Comparison of ENCODE assay signal across 21 cellular contexts in the genomic region with DNA sequence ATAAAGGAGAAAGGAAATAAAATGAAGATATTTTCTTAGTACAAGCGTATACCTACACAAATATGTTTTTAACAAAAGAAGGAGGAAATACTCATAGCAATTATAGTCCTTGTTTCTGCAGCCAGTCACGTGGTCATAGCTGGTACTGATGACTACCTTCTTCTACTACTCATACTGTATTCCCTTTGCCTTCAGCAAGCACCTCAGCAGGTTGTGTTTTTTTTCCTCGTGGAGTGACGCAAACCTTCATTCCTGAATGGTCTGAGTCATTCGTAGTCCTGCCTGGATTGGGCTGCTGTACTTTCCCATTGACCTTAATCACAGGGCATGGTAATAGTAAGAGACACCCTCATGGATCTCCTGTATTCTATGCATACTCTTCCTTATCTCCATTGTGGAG. TPM values are rescaled to one million over a fixed set of nuclear protein-coding genes. Genes with fewer than 3 reads are reported as not detected.
DNase-seq lines count a peak whose midpoint lies in the region; ATAC-seq and TF ChIP-seq lines count a peak whose summit lies in the region.
"Had no signal": no experiment of that assay in that cellular context is flagged by ENCODE, and none has a peak within 500 bp of the region (broad histone marks: within the 10 kb centered on the region; RNA-seq: fewer than 3 reads in every experiment).

No MANE protein-coding gene starts in this region.

- H3K27me3 Mint-ChIP-seq in CD8-positive, alpha-beta T cell (ENCODE audit: low read depth) = no peaks in the 10 kb centered on the region
- H3K27me3 Mint-ChIP-seq: memory B cell had no signal

- H3K27ac Mint-ChIP-seq in CD8-positive, alpha-beta T cell = no peak overlapping the region
- H3K27ac Mint-ChIP-seq: activated naive CD4-positive, alpha-beta T cell treated with anti-CD3 and anti-CD28 coated beads, Interleukin-2, amount 50 U/mL, for 72 hours; activated T-cell treated with anti-CD3 and anti-CD28 coated beads, Interleukin-2, amount 50 U/mL, for 72 hours; memory B cell; naive thymus-derived CD4-positive, alpha-beta T cell; T-helper 1 cell treated with Interleukin-12 subunit alpha and Interleukin-12 subunit beta and Interleukin-4 antibody, amounts not matched to agents 30 μg/mL and 1 μg/mL, for 36 hours had no signal

- no peak overlapping the region for H3K4me2 ChIP-seq in smooth muscle cell

- 71% methylated on average over 5 of the region's 5 CpGs for WGBS in smooth muscle cell (ENCODE audit: low lambda C conversion rate)

- no peaks in the 10 kb centered on the region for H4K20me1 ChIP-seq in smooth muscle cell (ENCODE audit: low read depth)

- no peaks in the 10 kb centered on the region for H3F3A ChIP-seq in smooth muscle cell (ENCODE audit: low read depth)

- intact Hi-C loops in CD8-positive, alpha-beta T cell (cut with DNase I, micrococcal nuclease) = no loop called here
- intact Hi-C loops in dorsolateral prefrontal cortex (cut with DNase I) = no loop called here

- no peaks in the 10 kb centered on the region for H3K27me3 ChIP-seq in kidney epithelial cell (ENCODE audit: control insufficient read depth, insufficient read depth, low read length)
- no peaks in the 10 kb centered on the region for H3K27me3 ChIP-seq in CD8-positive, alpha-beta T cell (ENCODE audit: insufficient read depth, low read length)
- no peaks in the 10 kb centered on the region for H3K27me3 ChIP-seq in dorsolateral prefrontal cortex
- H3K27me3 ChIP-seq in smooth muscle cell (ENCODE audit: low read depth) = no peaks in the 10 kb centered on the region
- H3K27me3 ChIP-seq: cardiac muscle cell, heart right ventricle had no signal

- H3K9ac ChIP-seq in smooth muscle cell (ENCODE audit: low read depth) = no peak overlapping the region

- H2AFZ ChIP-seq in smooth muscle cell (ENCODE audit: low read depth) = no peak overlapping the region

- H3K27ac ChIP-seq in CD8-positive, alpha-beta T cell (ENCODE audit: low read depth, low read length) = no peak overlapping the region
- H3K27ac ChIP-seq in dorsolateral prefrontal cortex (no peak overlapping the region), smooth muscle cell (ENCODE audit: low read depth) (no peak overlapping the region)
- H3K27ac ChIP-seq: cardiac muscle cell, heart right ventricle had no signal

- no peak overlapping the region for H3K4me3 Mint-ChIP-seq in CD8-positive, alpha-beta T cell
- H3K4me3 Mint-ChIP-seq: activated T-cell treated with anti-CD3 and anti-CD28 coated beads, Interleukin-2, amount 50 U/mL, for 72 hours; memory B cell; naive thymus-derived CD4-positive, alpha-beta T cell; T-helper 1 cell treated with Interleukin-12 subunit alpha and Interleukin-12 subunit beta and Interleukin-4 antibody, amounts not matched to agents 30 μg/mL and 1 μg/mL, for 36 hours had no signal

- H3K79me2 ChIP-seq in smooth muscle cell (ENCODE audit: low read depth) = no peaks in the 10 kb centered on the region

- CTCF ChIA-PET in CD8-positive, alpha-beta T cell (lab: Charles Lee) = no interaction called here

- no peaks in the 10 kb centered on the region for H3K9me3 Mint-ChIP-seq in CD8-positive, alpha-beta T cell
- H3K9me3 Mint-ChIP-seq: activated naive CD4-positive, alpha-beta T cell treated with anti-CD3 and anti-CD28 coated beads, Interleukin-2, amount 50 U/mL, for 72 hours; T-helper 1 cell treated with Interleukin-12 subunit alpha and Interleukin-12 subunit beta and Interleukin-4 antibody, amounts not matched to agents 30 μg/mL and 1 μg/mL, for 36 hours had no signal

- peak; percentile 72 for DNase-seq in ELR (ENCODE audit: low read depth)
- DNase-seq in NCI-H226 = peak; percentile 99
- DNase-seq in brain pericyte (ENCODE audit: low read depth, low spot score) = peak; percentile 13
- peak; percentile 57 for DNase-seq in kidney epithelial cell (ENCODE audit: low read depth)
- DNase-seq in NOMO-1 (lab: John Stamatoyannopoulos, UW; ENCODE audit: unreplicated experiment in 2 of 2) = no peak
- DNase-seq in CD8-positive, alpha-beta T cell = no peak
- no peak for DNase-seq in dorsolateral prefrontal cortex
- DNase-seq in smooth muscle cell (lab: John Stamatoyannopoulos, UW; ENCODE audit: unreplicated experiment) = no peak
- DNase-seq: activated CD4-positive, CD25-positive, alpha-beta regulatory T cell; activated CD8-positive, alpha-beta memory T cell treated with anti-CD3 and anti-CD28 coated beads for 24 hours; activated T-cell treated with anti-CD3 and anti-CD28 coated beads, Interleukin-2, amount 50 U/mL, for 72 hours; heart right ventricle; naive thymus-derived CD4-positive, alpha-beta T cell; NCI-H1048; NCI-H524; posterior cingulate gyrus; stimulated activated CD4-positive, alpha-beta T cell treated with anti-CD3 and anti-CD28 coated beads, Interleukin-4, amount 100 ng/mL, for 1 hour had no signal

- H3K4me1 ChIP-seq in CD8-positive, alpha-beta T cell (ENCODE audit: insufficient read depth, low read length) = no peaks in the 10 kb centered on the region
- no peaks in the 10 kb centered on the region for H3K4me1 ChIP-seq in smooth muscle cell (ENCODE audit: low read depth)

- H3K4me3 ChIP-seq in kidney epithelial cell (ENCODE audit: low read depth, low read length) (no peak overlapping the region), dorsolateral prefrontal cortex (no peak overlapping the region), smooth muscle cell (no peak overlapping the region)
- no peak overlapping the region for H3K4me3 ChIP-seq in CD8-positive, alpha-beta T cell (ENCODE audit: low read depth, low read length)
- H3K4me3 ChIP-seq: cardiac muscle cell, heart right ventricle had no signal

- no peak for ATAC-seq in CD8-positive, alpha-beta T cell
- ATAC-seq: activated naive CD4-positive, alpha-beta T cell treated with anti-CD3 and anti-CD28 coated beads, Interleukin-2, amount 50 U/mL, for 72 hours; activated T-cell treated with anti-CD3 and anti-CD28 coated beads, Interleukin-2, amount 50 U/mL, for 72 hours; heart right ventricle; naive thymus-derived CD4-positive, alpha-beta T cell had no signal

- POLR2A ChIA-PET in CD8-positive, alpha-beta T cell (lab: Charles Lee) = no interaction called here

- no peaks in the 10 kb centered on the region for H3K36me3 ChIP-seq in kidney epithelial cell (ENCODE audit: control insufficient read depth, insufficient read depth, low read length)
- no peaks in the 10 kb centered on the region for H3K36me3 ChIP-seq in CD8-positive, alpha-beta T cell (ENCODE audit: insufficient read depth, low read length)
- H3K36me3 ChIP-seq in smooth muscle cell (ENCODE audit: low read depth) = no peaks in the 10 kb centered on the region
- H3K36me3 ChIP-seq: cardiac muscle cell, heart right ventricle had no signal

- H3K9me3 ChIP-seq in CD8-positive, alpha-beta T cell (ENCODE audit: low read length) = no peaks in the 10 kb centered on the region
- H3K9me3 ChIP-seq in smooth muscle cell (replicated peaks; ENCODE audit: low read depth) = no peaks in the 10 kb centered on the region
- H3K9me3 ChIP-seq: heart right ventricle had no signal

- no peaks in the 10 kb centered on the region for H3K36me3 Mint-ChIP-seq in CD8-positive, alpha-beta T cell
- H3K36me3 Mint-ChIP-seq: activated naive CD4-positive, alpha-beta T cell treated with anti-CD3 and anti-CD28 coated beads, Interleukin-2, amount 50 U/mL, for 72 hours; memory B cell had no signal

- TF ChIP-seq CTCF in kidney epithelial cell (IDR thresholded peaks at IDR 0.05; ENCODE audit: insufficient read depth, low read length, poor library complexity, severe bottlenecking) = no peak
- no peak for TF ChIP-seq CTCF in CD8-positive, alpha-beta T cell (IDR thresholded peaks at IDR 0.05)
- TF ChIP-seq CTCF in dorsolateral prefrontal cortex (IDR thresholded peaks at IDR 0.05 in 54 of 56, conservative IDR thresholded peaks at IDR 0.05 in 2 of 56; ENCODE audit: low read depth in 1 of 56, partially characterized antibody in 56 of 56) = no peak
- TF ChIP-seq CTCF in smooth muscle cell (IDR thresholded peaks at IDR 0.05; ENCODE audit: borderline replicate concordance, insufficient read depth, poor library complexity, severe bottlenecking) = no peak

- H3K4me1 Mint-ChIP-seq in CD8-positive, alpha-beta T cell (ENCODE audit: low read depth) = peaks cover 4% of the 10 kb centered on the region
- H3K4me1 Mint-ChIP-seq: memory B cell had no signal

RNA-seq across cellular contexts. Expression of a gene that starts 25.7 kb away (rescaled TPM):
- total RNA-seq in kidney epithelial cell (1.8 and 3.5 TPM in 2 replicates), dorsolateral prefrontal cortex (10 to 100 TPM; 14.8 to 55.5 (median 34.3) TPM), smooth muscle cell (7.7 and 13.8 TPM in 2 replicates)
- total RNA-seq in CD8-positive, alpha-beta T cell = 10 to 100 TPM; 14.2 to 16.9 TPM
- polyA plus RNA-seq in smooth muscle cell = 1.6 and 1.8 TPM in 2 replicates

Comparison
In these comparisons a context has a peak if more than half of its experiments do, and no peak if none do; other contexts are left out.
1. DNase-seq: peak in ELR (single experiment), NCI-H226 (single experiment), brain pericyte (single experiment) and kidney epithelial cell (single experiment); none in NOMO-1 (0 of 2), CD8-positive, alpha-beta T cell (0 of 7), dorsolateral prefrontal cortex (0 of 10) and smooth muscle cell (single experiment).